ENCODE assay signal across 8 cellular contexts in genomic region chr13:43057653-43058317, GRCh38. TPM values are rescaled to one million over a fixed set of nuclear protein-coding genes. Genes with fewer than 3 reads are reported as not detected.
A peak's percentile ranks its signal among the peaks of the same experiment; 100 is the strongest.
DNase-seq lines count a peak whose midpoint lies in the region; TF ChIP-seq lines count a peak whose summit lies in the region.

No MANE protein-coding gene starts in this region.

- H3K4me3 Mint-ChIP-seq in endothelial cell (ENCODE audit: unreplicated experiment) = peak overlapping the region; percentile 23

- no peak for TF ChIP-seq EP300 in stomach (IDR thresholded peaks at IDR 0.05)

- 62 to 86% (median 82%) methylated on average over 3 of the region's 3 CpGs for WGBS in stomach, 5 donors

- no peaks in the 10 kb centered on the region for H3K36me3 ChIP-seq in stomach
- H3K36me3 ChIP-seq in MM.1S (replicated peaks; ENCODE audit: insufficient read depth, low read length) = no peaks in the 10 kb centered on the region

- H3K27me3 Mint-ChIP-seq in endothelial cell (ENCODE audit: unreplicated experiment) = peaks cover 9% of the 10 kb centered on the region

- peaks cover 14% of the 10 kb centered on the region for H3F3A ChIP-seq in MM.1S (ENCODE audit: insufficient read depth, low read length)

- H4K20me1 ChIP-seq in MM.1S (ENCODE audit: insufficient read depth, low read length) = no peaks in the 10 kb centered on the region

- in situ Hi-C loops in SK-MEL-5 (cut with HindIII; ENCODE audit: low pct_unique_long_range_greater_than_20kb, low sequenced_read_pairs) = no loop called here

- H3K27ac ChIP-seq in stomach (peak overlapping the region in 3 of 5 donors; percentile 24 to 61 (median 38)), MM.1S (ENCODE audit: low read length) (no peak overlapping the region)

- H3K4me1 Mint-ChIP-seq in endothelial cell (ENCODE audit: unreplicated experiment) = peaks cover 39% of the 10 kb centered on the region

- no peak overlapping the region for H2AFZ ChIP-seq in MM.1S (ENCODE audit: low read length)

- TF ChIP-seq CTCF in endothelial cell (IDR thresholded peaks at IDR 0.05; ENCODE audit: unreplicated experiment) (no peak), stomach (IDR thresholded peaks at IDR 0.05) (no peak), MM.1S (IDR thresholded peaks at IDR 0.05; ENCODE audit: low read length) (no peak)

- DNase-seq in stimulated activated CD4-positive, alpha-beta T cell treated with anti-CD3 and anti-CD28 coated beads, Interleukin-4, amount 100 ng/mL, for 24 hours = peak; percentile 9
- no peak for DNase-seq in stimulated activated CD4-positive, alpha-beta T cell treated with anti-CD3 and anti-CD28 coated beads, Interleukin-2, amount 100 ng/mL, for 48 hours
- peak; percentile 90 for DNase-seq in SK-MEL-5 (ENCODE audit: low read depth, low spot score)
- DNase-seq in endothelial cell (ENCODE audit: low spot score) = peak; percentile 24
- DNase-seq in stomach = no peak
- no peak for DNase-seq in NCI-H2029 (lab: John Stamatoyannopoulos, UW)
- DNase-seq in MM.1S = no peak
- no peak for DNase-seq in 8988T

- H3K9me3 Mint-ChIP-seq in endothelial cell (ENCODE audit: unreplicated experiment) = no peaks in the 10 kb centered on the region

- peak overlapping the region; percentile 93 for H3K27ac Mint-ChIP-seq in endothelial cell (ENCODE audit: unreplicated experiment)

- peaks cover 54% of the 10 kb centered on the region for H3K79me2 ChIP-seq in MM.1S (ENCODE audit: low read length)

- no peak overlapping the region for H3K9ac ChIP-seq in MM.1S (ENCODE audit: low read length)

- TF ChIP-seq POLR2A in stomach (IDR thresholded peaks at IDR 0.05) = no peak

- peaks cover 14% of the 10 kb centered on the region for H3K36me3 Mint-ChIP-seq in endothelial cell (ENCODE audit: low read depth, unreplicated experiment)

- intact Hi-C loops in stomach (cut with DNase I; ENCODE audit: low total_unique reads) = no loop called here

- H3K4me1 ChIP-seq in stomach (peaks cover 15 to 54% (median 41%) of the 10 kb centered on the region in 4 donors), MM.1S (ENCODE audit: low read length) (peaks cover 13% of the 10 kb centered on the region; the same call in 1 of the 2 replicates)

- H3K9me3 ChIP-seq in stomach (no peaks in the 10 kb centered on the region), MM.1S (replicated peaks; ENCODE audit: insufficient read depth, low read length) (no peaks in the 10 kb centered on the region)

- H3K4me3 ChIP-seq in stomach (no peak overlapping the region), MM.1S (ENCODE audit: low read length) (no peak overlapping the region)

- H3K4me2 ChIP-seq in MM.1S (ENCODE audit: low read depth, low read length) = no peak overlapping the region

- H3K27me3 ChIP-seq in stomach = no peaks in the 10 kb centered on the region
- H3K27me3 ChIP-seq in MM.1S (replicated peaks; ENCODE audit: insufficient read depth, low read length) = no peaks in the 10 kb centered on the region

- H3K9me2 ChIP-seq in MM.1S (replicated peaks; ENCODE audit: insufficient read depth, low read length) = no peaks in the 10 kb centered on the region

RNA-seq across cellular contexts. Expression of gene DNAJC15, which starts 34.4 kb away (rescaled TPM):
- total RNA-seq in SK-MEL-5 (2014; rRNA removed; shearing (Covaris generic)) = 33.2 and 43.8 TPM in 2 replicates
- polyA plus RNA-seq in SK-MEL-5 (2015; cell fraction: cytosol; rRNA removed) = 27.0 and 27.6 TPM in 2 replicates
- polyA plus RNA-seq in SK-MEL-5 (2015; cell fraction: nucleus; rRNA removed) = 3.5 and 4.4 TPM in 2 replicates
- total RNA-seq in endothelial cell (ENCODE audit: unreplicated experiment) (13.9 TPM), stomach (10 to 100 TPM in 1 of 5 donors, 1 to 10 TPM in 4; 4.5 to 16.3 (median 5.8) TPM)
- polyA plus RNA-seq in stomach = 10 to 100 TPM; 12.4 to 19.3 (median 12.4) TPM

Comparison
In these comparisons a context has a peak if more than half of its experiments do, and no peak if none do; other contexts are left out.
1. DNase-seq: peak in stimulated activated CD4-positive, alpha-beta T cell treated with anti-CD3 and anti-CD28 coated beads, Interleukin-4, amount 100 ng/mL, for 24 hours (single experiment), SK-MEL-5 (single experiment) and endothelial cell (single experiment); none in stimulated activated CD4-positive, alpha-beta T cell treated with anti-CD3 and anti-CD28 coated beads, Interleukin-2, amount 100 ng/mL, for 48 hours (0 of 2), stomach (single experiment), NCI-H2029 (single experiment), MM.1S (single experiment) and 8988T (single experiment).